ENCODE assay signal across 8 cellular contexts in genomic region chr22:25702046-25702445, GRCh38. TPM values are rescaled to one million over a fixed set of nuclear protein-coding genes. Genes with fewer than 3 reads are reported as not detected.
A peak's percentile ranks its signal among the peaks of the same experiment; 100 is the strongest.
DNase-seq lines count a peak whose midpoint lies in the region; TF ChIP-seq lines count a peak whose summit lies in the region.

No MANE protein-coding gene starts in this region.

- peak; percentile 16 for DNase-seq in NCI-H1436 (lab: John Stamatoyannopoulos, UW)
- no peak for DNase-seq in NCI-H1436 treated with DMSO at 0.1 percent for 48 hours (lab: John Stamatoyannopoulos, UW)
- peak; percentile 26 for DNase-seq in NCI-H748 (lab: John Stamatoyannopoulos, UW; ENCODE audit: unreplicated experiment)
- no peak for DNase-seq in coronary artery (ENCODE audit: low spot score)
- no peak for DNase-seq in prostate gland (ENCODE audit: low spot score)
- DNase-seq in activated naive CD4-positive, alpha-beta T cell treated with Interleukin-2 at 50 U/mL for 16 hours, result no peak
- no peak for DNase-seq in glutamatergic neuron
- DNase-seq in substantia nigra (lab: John Stamatoyannopoulos, UW), result no peak

- H3K27me3 ChIP-seq in prostate gland (replicated peaks; ENCODE audit: insufficient read depth), result no peaks in the 10 kb centered on the region

- H3K9me3 Mint-ChIP-seq in glutamatergic neuron (ENCODE audit: unreplicated experiment), result peaks cover 3% of the 10 kb centered on the region

- H3K36me3 ChIP-seq in prostate gland, result no peaks in the 10 kb centered on the region

- H3K27me3 Mint-ChIP-seq in glutamatergic neuron (ENCODE audit: unreplicated experiment), result peaks cover 5% of the 10 kb centered on the region

- no peaks in the 10 kb centered on the region for H3K9me3 ChIP-seq in prostate gland

- peaks cover 29% of the 10 kb centered on the region for H3K4me1 Mint-ChIP-seq in glutamatergic neuron (ENCODE audit: low read depth, unreplicated experiment)

- no peak for TF ChIP-seq POLR2A in prostate gland (IDR thresholded peaks at IDR 0.05)

- no peaks in the 10 kb centered on the region for H3K4me1 ChIP-seq in prostate gland (replicated peaks)

- intact Hi-C loops in prostate gland (cut with DNase I), result loop anchor here (2.0 kb wide), 1 partner anchor 239 kb away; no protein-coding TSS in a partner anchor

- no peak overlapping the region for H3K4me3 Mint-ChIP-seq in glutamatergic neuron (ENCODE audit: unreplicated experiment)

- H3K27ac ChIP-seq in coronary artery (no peak overlapping the region), prostate gland (no peak overlapping the region), substantia nigra (ENCODE audit: low read depth, low read length, poor library complexity, severe bottlenecking) (no peak overlapping the region)

- no peak overlapping the region for H3K27ac Mint-ChIP-seq in glutamatergic neuron (ENCODE audit: unreplicated experiment)

- H3K36me3 Mint-ChIP-seq in glutamatergic neuron (ENCODE audit: unreplicated experiment), result no peaks in the 10 kb centered on the region

- no peak overlapping the region for H3K4me3 ChIP-seq in coronary artery
- H3K4me3 ChIP-seq in prostate gland, result no peak overlapping the region

- TF ChIP-seq CTCF in coronary artery (IDR thresholded peaks at IDR 0.05), result peak; percentile 15
- TF ChIP-seq CTCF in prostate gland (IDR thresholded peaks at IDR 0.05), result peak in 3 of 4 experiments; percentile 18 to 64 (median 56)
- TF ChIP-seq CTCF in glutamatergic neuron (IDR thresholded peaks at IDR 0.05; ENCODE audit: partially characterized antibody, unreplicated experiment), result no peak

RNA-seq across cellular contexts. Expression of gene MYO18B, which starts 39.9 kb away (rescaled TPM):
- 1 to 10 TPM; 3.1 to 7.1 TPM for total RNA-seq in prostate gland
- 0.25 TPM for total RNA-seq in glutamatergic neuron (ENCODE audit: unreplicated experiment)

Comparison
In these comparisons a context has a peak if more than half of its experiments do, and no peak if none do; other contexts are left out.
1. DNase-seq: peak in NCI-H1436 (single experiment) and NCI-H748 (single experiment); none in NCI-H1436 treated with DMSO at 0.1 percent for 48 hours (single experiment), coronary artery (single experiment), prostate gland (single experiment), activated naive CD4-positive, alpha-beta T cell treated with Interleukin-2 at 50 U/mL for 16 hours (single experiment), glutamatergic neuron (single experiment) and substantia nigra (0 of 49).